In genomic region chr11:118370774-118371173, GRCh38 we compare ENCODE assay signal across 2 cellular contexts.
TF ChIP-seq lines count a peak whose summit lies in the region.

No MANE protein-coding gene starts in this region.

TF ChIP-seq in SK-N-SH, 30 proteins besides CTCF, POLR2A, EP300 and RAD21 (continued from another document):
- TF ChIP-seq CHD2 (IDR thresholded peaks at IDR 0.05; ENCODE audit: low read length, partially characterized antibody) (no peak), USF2 (IDR thresholded peaks at IDR 0.05; ENCODE audit: borderline replicate concordance, low read depth, low read length) (no peak), FOSL2 (IDR thresholded peaks at IDR 0.05; ENCODE audit: borderline replicate concordance, low read depth) (no peak), REST (IDR thresholded peaks at IDR 0.05; ENCODE audit: low read depth, low read length) (no peak), POLR2AphosphoS5 (IDR thresholded peaks at IDR 0.05; ENCODE audit: low read depth, low read length) (no peak), TCF12 (IDR thresholded peaks at IDR 0.05) (no peak), TEAD4 (IDR thresholded peaks at IDR 0.05; ENCODE audit: borderline replicate concordance, insufficient read depth) (no peak), NFIC (IDR thresholded peaks at IDR 0.05; ENCODE audit: borderline replicate concordance) (no peak), SIN3A (IDR thresholded peaks at IDR 0.05; ENCODE audit: borderline replicate concordance, low read depth, low read length) (no peak), TAF1 (IDR thresholded peaks at IDR 0.05; ENCODE audit: borderline replicate concordance, low read depth, low read length) (no peak), RCOR1 (IDR thresholded peaks at IDR 0.05; ENCODE audit: low read length) (no peak), RXRA (IDR thresholded peaks at IDR 0.05; ENCODE audit: borderline replicate concordance, low read depth) (no peak)

TF ChIP-seq in GM23338, 12 proteins besides CTCF, POLR2A, EP300 and RAD21 (continued from another document):
- no peak for TF ChIP-seq REST (IDR thresholded peaks at IDR 0.05; ENCODE audit: unreplicated experiment)
- no peak for TF ChIP-seq CREB1 (CRISPR knock-in tag; IDR thresholded peaks at IDR 0.05; ENCODE audit: low read depth)
- TF ChIP-seq ETS1 (IDR thresholded peaks at IDR 0.05), result no peak
- no peak for TF ChIP-seq POLR2AphosphoS5 (IDR thresholded peaks at IDR 0.05; ENCODE audit: low read depth)
- no peak for TF ChIP-seq EZH2 (IDR thresholded peaks at IDR 0.05; ENCODE audit: low read depth, unreplicated experiment)
- no peak for TF ChIP-seq ZNF462 (CRISPR knock-in tag; IDR thresholded peaks at IDR 0.05)
- no peak for TF ChIP-seq EZH2phosphoT487 (IDR thresholded peaks at IDR 0.05; ENCODE audit: unreplicated experiment)
- no peak for TF ChIP-seq ZNF331 (CRISPR knock-in tag; IDR thresholded peaks at IDR 0.05; ENCODE audit: low read depth)
- TF ChIP-seq JUNB (IDR thresholded peaks at IDR 0.05; ENCODE audit: unreplicated experiment), result no peak
- TF ChIP-seq ZNF114 (CRISPR knock-in tag; IDR thresholded peaks at IDR 0.05), result no peak
